In the genomic region with DNA sequence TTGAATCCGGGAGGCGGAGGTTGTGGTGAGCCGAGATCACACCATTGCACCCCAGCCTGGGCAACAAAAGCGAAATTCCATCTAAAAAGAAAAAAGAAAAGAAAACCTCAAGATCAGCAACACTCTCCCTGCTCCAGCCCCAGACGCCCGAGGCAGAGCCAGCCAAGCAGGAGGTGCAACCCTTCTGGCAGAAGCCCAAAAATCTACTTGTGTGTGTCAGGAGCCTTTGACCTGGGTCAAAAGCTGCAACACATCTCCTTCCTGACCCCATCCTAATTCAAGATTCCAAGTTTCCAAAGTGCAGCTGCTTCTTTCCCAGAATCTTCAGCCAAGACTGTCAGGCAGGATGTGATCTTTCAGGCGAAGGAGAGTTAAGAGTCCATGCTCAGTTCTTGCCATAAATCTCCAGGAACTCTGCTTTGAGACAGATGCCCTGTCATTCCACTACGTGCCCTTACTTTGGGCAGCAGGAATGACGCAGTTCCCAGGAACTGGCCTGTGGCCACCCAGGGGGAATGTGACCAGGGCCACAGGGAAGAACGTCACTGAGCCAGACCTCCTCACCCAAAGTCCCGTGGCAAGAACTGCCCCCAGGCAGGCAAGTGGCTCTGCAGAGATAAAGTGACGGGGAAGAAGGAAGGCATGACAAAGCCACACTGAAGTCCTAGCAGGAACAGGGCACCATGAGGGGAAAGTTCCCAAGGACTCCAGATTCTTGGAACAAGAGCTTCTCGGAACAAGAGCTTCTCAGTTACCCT, we compare ENCODE assay signal across 10 cellular contexts. TPM values are rescaled to one million over a fixed set of nuclear protein-coding genes. Genes with fewer than 3 reads are reported as not detected.
A peak's percentile ranks its signal among the peaks of the same experiment; 100 is the strongest.
DNase-seq lines count a peak whose midpoint lies in the region; ATAC-seq and TF ChIP-seq lines count a peak whose summit lies in the region.
"Had no signal": no experiment of that assay in that cellular context is flagged by ENCODE, and none has a peak within 500 bp of the region (broad histone marks: within the 10 kb centered on the region; RNA-seq: fewer than 3 reads in every experiment).

No MANE protein-coding gene starts in this region.

- intact Hi-C loops in ascending aorta (cut with DNase I), result loop anchor here (2.0 kb wide), 1 partner anchor 38 kb away; no protein-coding TSS in a partner anchor
- intact Hi-C loops in right cardiac atrium (cut with DNase I), result no loop called here
- intact Hi-C loops in sciatic nerve (cut with DNase I), result no loop called here

- peak; percentile 72 for DNase-seq in H4 (ENCODE audit: low spot score)
- peak; percentile 66 to 93 for DNase-seq in ascending aorta (ENCODE audit: low spot score in 2 of 2)
- DNase-seq in right cardiac atrium, result peak; percentile 77 to 87 (median 85)
- DNase-seq in sciatic nerve (ENCODE audit: low spot score), result peak; percentile 70
- no peak for DNase-seq in HK-2 (ENCODE audit: unreplicated experiment)
- DNase-seq in putamen (ENCODE audit: low spot score), result no peak
- no peak for DNase-seq in activated CD4-positive, alpha-beta T cell treated with anti-CD3 and anti-CD28 coated beads for 4 hours
- DNase-seq: endodermal cell had no signal

- H3K4me1 ChIP-seq in ascending aorta (peaks cover 26 to 49% of the 10 kb centered on the region in 2 donors), right cardiac atrium (ENCODE audit: control insufficient read depth, insufficient read depth, low read length) (peaks cover 11% of the 10 kb centered on the region)

- peak overlapping the region; percentile 80 to 92 for H3K27ac ChIP-seq in ascending aorta
- peak overlapping the region; percentile 41 for H3K27ac ChIP-seq in right cardiac atrium (ENCODE audit: low read length)
- H3K27ac ChIP-seq: HL-60 had no signal

- H3K4me3 ChIP-seq in ascending aorta (peak overlapping the region; percentile 9 to 28), right cardiac atrium (ENCODE audit: low read length) (no peak overlapping the region)

- H3K27me3 ChIP-seq in ascending aorta (no peaks in the 10 kb centered on the region), right cardiac atrium (ENCODE audit: control insufficient read depth, insufficient read depth) (no peaks in the 10 kb centered on the region)

- 39% methylated on average over 13 of the region's 13 CpGs for WGBS in right cardiac atrium

- no peaks in the 10 kb centered on the region for H3K36me3 ChIP-seq in ascending aorta

- ATAC-seq in right cardiac atrium (peak; percentile 72 to 84), sciatic nerve (peak; percentile 80), GM21619 (IDR thresholded peaks at IDR 0.05; ENCODE audit: unreplicated experiment) (no peak)

- H3K9me3 ChIP-seq in ascending aorta (no peaks in the 10 kb centered on the region), right cardiac atrium (ENCODE audit: control insufficient read depth, low read length) (no peaks in the 10 kb centered on the region)

- TF ChIP-seq CTCF in ascending aorta (IDR thresholded peaks at IDR 0.05), result no peak

RNA-seq across cellular contexts. Expression of a gene that starts 39.4 kb away (rescaled TPM):
- 11.7 and 12.4 TPM in 2 replicates for total RNA-seq in H4 (2014; rRNA removed; shearing (Covaris generic))
- total RNA-seq in ascending aorta, result 65.9 TPM
- total RNA-seq in right cardiac atrium, result 10 to 100 TPM; 13.6 to 26.6 (median 15.7) TPM
- 12.9 TPM for polyA plus RNA-seq in right cardiac atrium
- total RNA-seq in sciatic nerve, result 143 TPM

Comparison
In these comparisons a context has a peak if more than half of its experiments do, and no peak if none do; other contexts are left out.
1. DNase-seq: peak in H4 (single experiment), ascending aorta (2 of 2), right cardiac atrium (3 of 3) and sciatic nerve (single experiment); none in HK-2 (single experiment), putamen (single experiment) and activated CD4-positive, alpha-beta T cell treated with anti-CD3 and anti-CD28 coated beads for 4 hours (0 of 2).